ENCODE assay signal across 6 cellular contexts in the genomic region with DNA sequence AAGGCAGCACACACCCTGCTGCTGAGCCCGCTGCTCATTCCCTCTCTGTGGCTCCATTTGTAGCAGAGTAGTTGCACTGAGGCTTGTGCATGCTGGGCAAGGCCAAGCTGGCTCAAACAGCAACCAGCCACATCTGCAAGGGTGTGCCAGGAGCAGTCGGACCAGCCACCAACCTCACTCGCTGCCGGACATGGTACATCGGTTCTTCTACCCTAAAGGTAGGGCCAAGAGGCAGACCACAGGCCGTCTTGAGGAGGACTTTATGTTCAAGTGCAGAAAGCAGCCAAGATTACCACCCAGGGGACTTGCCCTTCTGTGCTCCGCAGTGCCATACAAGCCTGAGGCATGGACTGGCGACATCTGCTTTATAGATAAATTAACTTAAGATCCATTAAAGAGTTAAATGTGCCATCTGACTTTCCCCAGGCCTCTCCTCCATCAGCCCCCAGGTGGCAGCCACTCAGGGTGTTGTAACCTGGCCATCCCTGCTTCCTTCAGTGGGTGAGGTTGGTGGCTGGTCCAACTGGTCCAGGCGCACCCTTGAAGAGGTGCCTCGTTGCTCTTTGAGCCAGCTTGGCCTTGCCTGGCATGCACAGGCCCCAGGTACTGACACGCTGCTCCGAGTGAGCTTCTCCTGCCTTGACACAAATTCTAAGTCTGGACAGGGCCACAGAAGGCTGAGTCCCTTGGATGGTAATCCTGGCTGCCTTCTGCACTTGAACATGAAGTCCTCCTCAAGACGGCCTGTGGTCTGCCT. TPM values are rescaled to one million over a fixed set of nuclear protein-coding genes. Genes with fewer than 3 reads are reported as not detected.
"Had no signal": no experiment of that assay in that cellular context is flagged by ENCODE, and none has a peak within 500 bp of the region (broad histone marks: within the 10 kb centered on the region; RNA-seq: fewer than 3 reads in every experiment).

No MANE protein-coding gene starts in this region.

RNA-seq across cellular contexts. Expression of a gene that starts 55.0 kb away (rescaled TPM):
- total RNA-seq: IMR-90, NCI-H460, PC-9, Right ventricle myocardium superior, RPMI7951, SJSA1 had no signal
- polyA plus RNA-seq: IMR-90 had no signal
